Comparison of ENCODE assay signal across 15 cellular contexts in the genomic region with DNA sequence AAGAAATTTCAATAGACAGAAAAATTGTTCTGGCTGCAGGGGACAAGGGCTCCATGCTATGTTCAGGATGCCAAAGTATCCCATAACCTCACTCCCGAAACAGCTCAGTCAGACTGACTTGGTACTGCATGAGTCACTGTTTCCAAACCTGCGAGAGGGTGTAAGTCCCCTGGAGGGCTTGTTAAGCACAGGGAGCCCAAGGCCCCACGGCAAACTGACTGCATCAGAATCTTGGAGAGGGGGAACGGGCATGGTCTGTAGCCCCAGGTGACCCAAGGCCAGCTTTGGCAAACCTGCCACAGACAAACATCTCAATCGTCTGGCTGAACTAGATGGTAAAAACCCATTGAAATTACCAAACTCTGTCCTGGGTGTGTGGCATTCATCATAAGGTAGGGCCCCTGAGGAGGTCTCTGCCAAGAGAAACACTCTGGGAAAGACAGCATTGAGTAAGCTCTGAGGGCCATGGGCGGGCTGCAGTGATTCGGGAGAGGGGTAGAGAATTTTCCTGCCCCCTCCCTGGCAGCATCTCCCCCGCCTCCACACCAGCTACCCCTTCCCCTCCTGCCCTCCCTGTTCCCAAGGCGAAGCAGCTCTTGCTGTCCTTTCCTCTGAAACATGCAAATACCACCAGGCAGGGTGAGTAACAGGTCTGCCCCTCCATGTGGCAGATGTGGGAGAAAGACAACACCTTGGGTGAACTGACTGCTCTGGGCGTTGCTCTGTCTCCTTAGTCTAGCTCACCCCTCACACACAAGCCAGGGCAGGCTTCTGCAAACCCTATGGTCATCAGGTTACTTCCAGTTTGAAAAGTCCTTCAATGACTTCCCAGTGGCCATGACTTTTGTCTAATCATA.
DNase-seq lines count a peak whose midpoint lies in the region; ATAC-seq and TF ChIP-seq lines count a peak whose summit lies in the region.
"Had no signal": no experiment of that assay in that cellular context is flagged by ENCODE, and none has a peak within 500 bp of the region (broad histone marks: within the 10 kb centered on the region; RNA-seq: fewer than 3 reads in every experiment).

No MANE protein-coding gene starts in this region.

- peaks cover 23% of the 10 kb centered on the region for H3K4me1 ChIP-seq in GM23248 (ENCODE audit: insufficient read depth)
- H3K4me1 ChIP-seq in PC-9 (replicated peaks; ENCODE audit: insufficient read depth), result peaks cover 62% of the 10 kb centered on the region
- H3K4me1 ChIP-seq in gastrocnemius medialis, result no peaks in the 10 kb centered on the region
- H3K4me1 ChIP-seq: neural progenitor cell had no signal

- H3K27ac ChIP-seq in GM23248, result no peak overlapping the region
- H3K27ac ChIP-seq in PC-9, result peak overlapping the region; percentile 94
- peak overlapping the region; percentile 19 for H3K27ac ChIP-seq in epithelial cell of prostate
- H3K27ac ChIP-seq in gastrocnemius medialis, result peak overlapping the region in 1 of 4 donors; percentile 24
- H3K27ac ChIP-seq: neural progenitor cell, SK-N-MC, stomach had no signal

- intact Hi-C loops in PC-9 (cut with micrococcal nuclease; ENCODE audit: unreplicated experiment) (loop anchor here (1.0 to 2.0 kb wide), 3 partner anchors 63 to 259 kb away; no protein-coding TSS in a partner anchor), gastrocnemius medialis (cut with DNase I; ENCODE audit: low total_unique reads) (loop anchor here (5.0 kb wide), 1 partner anchor 122 kb away; no protein-coding TSS in a partner anchor)

- CTCF ChIA-PET in PC-9 (lab: Charles Lee), result interaction anchor here (0.5 kb wide), 1 partner anchor 38 kb away, joined by 3 read pairs; no protein-coding TSS in a partner anchor

- in situ Hi-C loops in GM23248 (cut with MboI), result no loop called here
- in situ Hi-C loops in gastrocnemius medialis (cut with MboI; ENCODE audit: low sequenced_read_pairs in 4 of 4), result no loop called here

- DNase-seq in GM23248, result peak; percentile 90
- peak; percentile 79 to 97 for DNase-seq in PC-9
- peak; percentile 39 for DNase-seq in epithelial cell of prostate (ENCODE audit: low read depth, low spot score)
- DNase-seq in gastrocnemius medialis, result peak in 1 of 2 donors; percentile 21
- DNase-seq in stimulated activated CD4-positive, alpha-beta T cell treated with anti-CD3 and anti-CD28 coated beads, Interleukin-12 subunit alpha, Interleukin-12 subunit beta, amount 100 ng/mL, for 4 hours, result no peak
- DNase-seq in activated CD4-positive, alpha-beta T cell treated with anti-CD3 and anti-CD28 coated beads, Interleukin-2, amount 50 U/mL, for 4 hours, result no peak
- no peak for DNase-seq in mesenteric fat pad (ENCODE audit: low spot score)
- DNase-seq: activated CD4-positive, alpha-beta T cell treated with anti-CD3 and anti-CD28 coated beads, Interleukin-2, amount 10 ng/mL, durations not matched to agents 24 days and 14 days; activated naive CD4-positive, alpha-beta T cell; DMS153; stimulated activated CD4-positive, alpha-beta T cell treated with anti-CD3 and anti-CD28 coated beads, Interleukin-1b, Interleukin-23, amount 100 ng/mL, for 48 hours; stomach had no signal

- BruUV-seq in PC-9 (replicated peaks; lab: Mats Ljungman, UMichigan), result TSS peak; percentile 97

- no peak for TF ChIP-seq POLR2A in gastrocnemius medialis (IDR thresholded peaks at IDR 0.05)

- POLR2A ChIA-PET in PC-9 (lab: Charles Lee; ENCODE audit: unreplicated experiment), result interaction anchor here (0.5 to 0.7 kb wide), 4 partner anchors 113 to 156 kb away, joined by 3 to 4 read pairs (median 3); no protein-coding TSS in a partner anchor

- no peaks in the 10 kb centered on the region for H4K20me1 ChIP-seq in GM23248 (ENCODE audit: insufficient read depth)
- H4K20me1 ChIP-seq in PC-9 (ENCODE audit: insufficient read depth), result no peaks in the 10 kb centered on the region

- H3K79me2 ChIP-seq in GM23248 (ENCODE audit: insufficient read depth) (no peaks in the 10 kb centered on the region), PC-9 (ENCODE audit: low read depth) (no peaks in the 10 kb centered on the region)

- H3K4me2 ChIP-seq in GM23248 (ENCODE audit: unreplicated experiment), result no peak overlapping the region
- H3K4me2 ChIP-seq in PC-9, result peak overlapping the region; percentile 51
- H3K4me2 ChIP-seq: neural progenitor cell had no signal

- H3K36me3 ChIP-seq in GM23248 (ENCODE audit: low read depth), result no peaks in the 10 kb centered on the region
- H3K36me3 ChIP-seq in PC-9 (ENCODE audit: low read depth), result no peaks in the 10 kb centered on the region
- no peaks in the 10 kb centered on the region for H3K36me3 ChIP-seq in gastrocnemius medialis
- H3K36me3 ChIP-seq: neural progenitor cell, stomach had no signal

- H3F3A ChIP-seq in GM23248 (ENCODE audit: insufficient read depth), result peaks cover 21% of the 10 kb centered on the region; the same call in 1 of the 2 replicates
- H3F3A ChIP-seq in PC-9 (ENCODE audit: insufficient read depth, low read depth), result peaks cover 43% of the 10 kb centered on the region

- no peaks in the 10 kb centered on the region for H3K9me3 ChIP-seq in GM23248 (ENCODE audit: low read depth)
- H3K9me3 ChIP-seq in PC-9 (ENCODE audit: insufficient read depth, low read depth), result peaks cover 10% of the 10 kb centered on the region
- no peaks in the 10 kb centered on the region for H3K9me3 ChIP-seq in gastrocnemius medialis

- no peaks in the 10 kb centered on the region for H3K9me2 ChIP-seq in GM23248 (ENCODE audit: insufficient read depth)
- H3K9me2 ChIP-seq in PC-9 (ENCODE audit: insufficient read depth), result no peaks in the 10 kb centered on the region

- 59 to 62% methylated on average over 8 to 10 of the region's 10 CpGs for WGBS in GM23248 (ENCODE audit: low coverage in 1 of 2, low lambda C conversion rate in 2 of 2, missing lambda C conversion rate in 2 of 2), 2 experiments

- no peak overlapping the region for H2AFZ ChIP-seq in GM23248
- no peak overlapping the region for H2AFZ ChIP-seq in PC-9
- H2AFZ ChIP-seq: neural progenitor cell had no signal

- H3K4me3 ChIP-seq in GM23248, result no peak overlapping the region
- H3K4me3 ChIP-seq in PC-9, result peak overlapping the region; percentile 10; the same call in 1 of the 2 replicates
- no peak overlapping the region for H3K4me3 ChIP-seq in gastrocnemius medialis
- H3K4me3 ChIP-seq: neural progenitor cell, SK-N-MC, stomach had no signal

- TF ChIP-seq CTCF in PC-9 (conservative IDR thresholded peaks at IDR 0.05), result no peak
- no peak for TF ChIP-seq CTCF in gastrocnemius medialis (IDR thresholded peaks at IDR 0.05 in 4 of 5, conservative IDR thresholded peaks at IDR 0.05 in 1 of 5)

- ATAC-seq in gastrocnemius medialis, result peak; percentile 89 to 94
- no peak for ATAC-seq in GM21390 (IDR thresholded peaks at IDR 0.05; ENCODE audit: unreplicated experiment)

- no peaks in the 10 kb centered on the region for H3K27me3 ChIP-seq in GM23248 (replicated peaks; ENCODE audit: insufficient read depth)
- no peaks in the 10 kb centered on the region for H3K27me3 ChIP-seq in PC-9 (ENCODE audit: insufficient read depth, low read depth)
- H3K27me3 ChIP-seq in gastrocnemius medialis, result no peaks in the 10 kb centered on the region
- H3K27me3 ChIP-seq: neural progenitor cell, stomach had no signal

- no peak overlapping the region for H3K9ac ChIP-seq in GM23248
- H3K9ac ChIP-seq: neural progenitor cell had no signal

Comparison
In these comparisons a context has a peak if more than half of its experiments do, and no peak if none do; other contexts are left out.
1. DNase-seq: peak in GM23248 (single experiment), PC-9 (2 of 2) and epithelial cell of prostate (single experiment); none in stimulated activated CD4-positive, alpha-beta T cell treated with anti-CD3 and anti-CD28 coated beads, Interleukin-12 subunit alpha, Interleukin-12 subunit beta, amount 100 ng/mL, for 4 hours (single experiment), activated CD4-positive, alpha-beta T cell treated with anti-CD3 and anti-CD28 coated beads, Interleukin-2, amount 50 U/mL, for 4 hours (0 of 2) and mesenteric fat pad (single experiment).